Comparison of ENCODE assay signal across 13 cellular contexts in the genomic region with DNA sequence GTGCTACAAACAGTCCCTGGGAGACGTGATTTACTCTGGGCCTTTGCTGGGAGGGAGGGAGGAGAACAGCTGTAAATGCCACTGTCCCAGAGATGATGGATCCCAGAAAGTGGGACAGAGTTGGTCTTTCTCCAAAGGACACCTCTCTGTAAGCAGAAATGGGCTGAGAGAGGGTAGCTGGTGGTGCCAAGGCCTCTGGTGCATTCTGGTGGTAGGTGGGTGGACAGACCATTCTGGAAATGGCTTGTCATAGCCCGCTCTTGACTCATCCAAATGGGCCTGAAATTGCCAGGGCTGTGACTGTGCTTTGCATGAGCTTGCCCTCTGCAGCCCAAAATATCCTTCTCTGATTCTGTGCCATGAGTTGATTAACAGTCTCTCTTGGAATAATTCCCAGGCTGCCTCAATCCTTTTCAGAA. TPM values are rescaled to one million over a fixed set of nuclear protein-coding genes. Genes with fewer than 3 reads are reported as not detected.
A peak's percentile ranks its signal among the peaks of the same experiment; 100 is the strongest.
DNase-seq lines count a peak whose midpoint lies in the region; ATAC-seq and TF ChIP-seq lines count a peak whose summit lies in the region.
"Had no signal": no experiment of that assay in that cellular context is flagged by ENCODE, and none has a peak within 500 bp of the region (broad histone marks: within the 10 kb centered on the region; RNA-seq: fewer than 3 reads in every experiment).

No MANE protein-coding gene starts in this region.

- BruUV-seq in IMR-90 (replicated peaks; lab: Mats Ljungman, UMichigan) = no TSS peak

- no peak overlapping the region for H3K56ac ChIP-seq in IMR-90 (ENCODE audit: extremely low read depth, insufficient read depth, low read length)

- TF ChIP-seq CTCF in IMR-90 (conservative IDR thresholded peaks at IDR 0.05; ENCODE audit: low read depth, low read length) (no peak), left lung (IDR thresholded peaks at IDR 0.05) (no peak), type B pancreatic cell (conservative IDR thresholded peaks at IDR 0.05) (no peak)

- no peaks in the 10 kb centered on the region for H3K36me3 Mint-ChIP-seq in type B pancreatic cell

- peaks cover 6% of the 10 kb centered on the region for H3K9me3 Mint-ChIP-seq in type B pancreatic cell

- WGBS in IMR-90 (ENCODE audit: extremely low coverage in 2 of 2, insufficient read length in 1 of 2), 2 experiments = 40% methylated on average over 1 of the region's 2 CpGs; no CpG with 5 or more reads in 1 of the 2 experiments
- 0 to 9% methylated on average over 2 of the region's 2 CpGs for WGBS in aorta, 2 donors

- H3K4me2 ChIP-seq in IMR-90 (ENCODE audit: low read depth, low read length) = no peak overlapping the region

- no peak overlapping the region for H3K4ac ChIP-seq in IMR-90 (ENCODE audit: low read depth, low read length)

- H4K8ac ChIP-seq in IMR-90 (ENCODE audit: low read depth in 2 of 2, low read length in 2 of 2) = no peak overlapping the region

- no peak overlapping the region for H3K9ac ChIP-seq in IMR-90 (ENCODE audit: low read depth, low read length)

- no peak overlapping the region for H3K14ac ChIP-seq in IMR-90 (replicated peaks; ENCODE audit: low read depth, low read length)

- no peak for TF ChIP-seq RAD21 in IMR-90 (IDR thresholded peaks at IDR 0.05; ENCODE audit: low read length)

- H3K4me3 Mint-ChIP-seq in type B pancreatic cell = no peak overlapping the region

- no peak overlapping the region for H2BK20ac ChIP-seq in IMR-90 (ENCODE audit: low read depth, low read length)

- no peak overlapping the region for H4K91ac ChIP-seq in IMR-90 (ENCODE audit: insufficient read depth, low read depth, low read length)

- H3K27me3 Mint-ChIP-seq in type B pancreatic cell = no peaks in the 10 kb centered on the region

- H2AK9ac ChIP-seq in IMR-90 (replicated peaks; ENCODE audit: low read depth, low read length, poor library complexity) = no peak overlapping the region

- H2AFZ ChIP-seq in IMR-90 (replicated peaks; ENCODE audit: low read length, poor library complexity) = no peak overlapping the region

- no peaks in the 10 kb centered on the region for H4K20me1 ChIP-seq in IMR-90 (ENCODE audit: insufficient read depth, low read length)

- H3K27ac ChIP-seq in IMR-90 (ENCODE audit: insufficient read depth, low read length) = no peak overlapping the region
- H3K27ac ChIP-seq in epithelial cell of prostate = peak overlapping the region; percentile 79
- H3K27ac ChIP-seq in left lung = no peak overlapping the region
- peak overlapping the region; percentile 94 to 96 for H3K27ac ChIP-seq in aorta (ENCODE audit: low read depth in 1 of 2, low read length in 2 of 2)
- H3K27ac ChIP-seq: SJCRH30, suprapubic skin had no signal

- H3K4me3 ChIP-seq in IMR-90 (ENCODE audit: insufficient read depth, low read depth, low read length) = no peak overlapping the region
- no peak overlapping the region for H3K4me3 ChIP-seq in left lung
- no peak overlapping the region for H3K4me3 ChIP-seq in aorta (ENCODE audit: low read length in 2 of 2)
- H3K4me3 ChIP-seq: lung, SJCRH30, suprapubic skin had no signal

- H3K4me1 ChIP-seq in IMR-90 (ENCODE audit: control insufficient read depth, insufficient read depth, low read length) (no peaks in the 10 kb centered on the region; the same call in 1 of the 2 replicates), left lung (no peaks in the 10 kb centered on the region), aorta (ENCODE audit: control insufficient read depth in 1 of 2, insufficient read depth in 2 of 2, low read length in 2 of 2) (peaks cover 0 to 1% of the 10 kb centered on the region in 2 donors)
- H3K4me1 ChIP-seq: SJCRH30 had no signal

- DNase-seq in IMR-90 = peak; percentile 40
- DNase-seq in epithelial cell of prostate (ENCODE audit: low read depth, low spot score) = peak; percentile 67
- no peak for DNase-seq in left lung
- DNase-seq in aorta = peak in 1 of 2 donors; percentile 81
- no peak for DNase-seq in type B pancreatic cell (ENCODE audit: extremely low spot score, unreplicated experiment)
- DNase-seq: NCI-H1417 treated with DMSO at 0.1 percent for 48 hours, NCI-H748 treated with DMSO at 0.1 percent for 48 hours, SJCRH30 had no signal

- ATAC-seq in IMR-90 (ENCODE audit: low read depth) (peak; percentile 35; the same call in 1 of the 2 replicates), left lung (peak; percentile 29), aorta (ENCODE audit: low FRiP score) (peak; percentile 83), HG03460 (IDR thresholded peaks at IDR 0.05; ENCODE audit: unreplicated experiment) (no peak), HG02884 (IDR thresholded peaks at IDR 0.05; ENCODE audit: unreplicated experiment) (no peak)

- H3K36me3 ChIP-seq in IMR-90 (ENCODE audit: control insufficient read depth, insufficient read depth, low read length) (no peaks in the 10 kb centered on the region), left lung (no peaks in the 10 kb centered on the region), aorta (ENCODE audit: control insufficient read depth in 1 of 2, insufficient read depth in 2 of 2, low read length in 1 of 2) (no peaks in the 10 kb centered on the region)
- H3K36me3 ChIP-seq: SJCRH30, suprapubic skin had no signal

- TF ChIP-seq POLR2A in IMR-90 (IDR thresholded peaks at IDR 0.05; ENCODE audit: low read depth, low read length) = no peak

- no peak overlapping the region for H4K5ac ChIP-seq in IMR-90 (ENCODE audit: low read depth, low read length)

- in situ Hi-C loops in IMR-90 (cut with MboI; ENCODE audit: low sequenced_read_pairs) = no loop called here

- no peak overlapping the region for H3K18ac ChIP-seq in IMR-90 (ENCODE audit: low read depth, low read length)

- CTCF ChIA-PET in IMR-90 (lab: Yijun Ruan, JAX) = no interaction called here

- no peaks in the 10 kb centered on the region for H3K9me1 ChIP-seq in IMR-90 (ENCODE audit: insufficient read depth, low read length)

- H3K4me1 Mint-ChIP-seq in type B pancreatic cell (ENCODE audit: unreplicated experiment) = no peaks in the 10 kb centered on the region

- H3K79me1 ChIP-seq in IMR-90 (ENCODE audit: low read depth in 1 of 2, low read length in 2 of 2) = no peaks in the 10 kb centered on the region

- H2BK15ac ChIP-seq in IMR-90 (ENCODE audit: low read depth, low read length) = no peak overlapping the region

- intact Hi-C loops in IMR-90 (cut with micrococcal nuclease) = no loop called here
- intact Hi-C loops in left lung (cut with DNase I) = no loop called here
- intact Hi-C loops in aorta (cut with DNase I) = loop anchor here in 1 of 2 donors (5.0 kb wide), 1 partner anchor 287 kb away; a partner anchor contains a TSS

- H3K9me3 ChIP-seq in IMR-90 (ENCODE audit: control insufficient read depth, insufficient read depth, low read length) (peaks cover 2% of the 10 kb centered on the region; the same call in 1 of the 2 replicates), left lung (peaks cover 0 to 4% of the 10 kb centered on the region in 2 donors), aorta (ENCODE audit: control insufficient read depth, low read length) (no peaks in the 10 kb centered on the region)
- H3K9me3 ChIP-seq: SJCRH30, suprapubic skin had no signal

- H3K27me3 ChIP-seq in IMR-90 (ENCODE audit: control insufficient read depth, insufficient read depth, low read length) (peaks cover 11% of the 10 kb centered on the region), left lung (no peaks in the 10 kb centered on the region), aorta (ENCODE audit: control insufficient read depth in 1 of 2, insufficient read depth in 2 of 2, low read length in 1 of 2) (no peaks in the 10 kb centered on the region)
- H3K27me3 ChIP-seq: SJCRH30, suprapubic skin had no signal

- no peak overlapping the region for H3K27ac Mint-ChIP-seq in type B pancreatic cell

- H2BK120ac ChIP-seq in IMR-90 (ENCODE audit: low read depth, low read length) = no peak overlapping the region

- no peak overlapping the region for H2BK5ac ChIP-seq in IMR-90 (ENCODE audit: low read depth, low read length, poor library complexity, severe bottlenecking)

- POLR2A ChIA-PET in IMR-90 (lab: Charles Lee; ENCODE audit: unreplicated experiment) = interaction anchor here (0.5 kb wide), 1 partner anchor 42 kb away, joined by 3 read pairs; no protein-coding TSS in a partner anchor

- H2AK5ac ChIP-seq in IMR-90 (ENCODE audit: low read depth, low read length) = no peak overlapping the region

- no peak overlapping the region for H3K23ac ChIP-seq in IMR-90 (ENCODE audit: low read depth, low read length)

- dilution Hi-C loops in IMR-90 (cut with HindIII; ENCODE audit: low sequenced_read_pairs, unreplicated experiment) = no loop called here

TF ChIP-seq in IMR-90, 13 proteins besides CTCF, POLR2A, EP300 and RAD21 (continues in another document):
- TF ChIP-seq FOS (IDR thresholded peaks at IDR 0.05; ENCODE audit: low read depth, low read length) (no peak), NFE2L2 (IDR thresholded peaks at IDR 0.05; ENCODE audit: low read depth, low read length) (no peak), MAZ (IDR thresholded peaks at IDR 0.05; ENCODE audit: borderline replicate concordance, low read depth, low read length) (no peak), BHLHE40 (IDR thresholded peaks at IDR 0.05; ENCODE audit: low read depth, low read length) (no peak), RFX5 (IDR thresholded peaks at IDR 0.05; ENCODE audit: low read depth, low read length) (no peak), CEBPB (IDR thresholded peaks at IDR 0.05; ENCODE audit: low read depth, low read length) (no peak)
- TF ChIP-seq, protein P1, sequence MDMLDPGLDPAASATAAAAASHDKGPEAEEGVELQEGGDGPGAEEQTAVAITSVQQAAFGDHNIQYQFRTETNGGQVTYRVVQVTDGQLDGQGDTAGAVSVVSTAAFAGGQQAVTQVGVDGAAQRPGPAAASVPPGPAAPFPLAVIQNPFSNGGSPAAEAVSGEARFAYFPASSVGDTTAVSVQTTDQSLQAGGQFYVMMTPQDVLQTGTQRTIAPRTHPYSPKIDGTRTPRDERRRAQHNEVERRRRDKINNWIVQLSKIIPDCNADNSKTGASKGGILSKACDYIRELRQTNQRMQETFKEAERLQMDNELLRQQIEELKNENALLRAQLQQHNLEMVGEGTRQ (IDR thresholded peaks at IDR 0.05; ENCODE audit: low read depth, low read length) = no peak
- TF ChIP-seq, protein P2, sequence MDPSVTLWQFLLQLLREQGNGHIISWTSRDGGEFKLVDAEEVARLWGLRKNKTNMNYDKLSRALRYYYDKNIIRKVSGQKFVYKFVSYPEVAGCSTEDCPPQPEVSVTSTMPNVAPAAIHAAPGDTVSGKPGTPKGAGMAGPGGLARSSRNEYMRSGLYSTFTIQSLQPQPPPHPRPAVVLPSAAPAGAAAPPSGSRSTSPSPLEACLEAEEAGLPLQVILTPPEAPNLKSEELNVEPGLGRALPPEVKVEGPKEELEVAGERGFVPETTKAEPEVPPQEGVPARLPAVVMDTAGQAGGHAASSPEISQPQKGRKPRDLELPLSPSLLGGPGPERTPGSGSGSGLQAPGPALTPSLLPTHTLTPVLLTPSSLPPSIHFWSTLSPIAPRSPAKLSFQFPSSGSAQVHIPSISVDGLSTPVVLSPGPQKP (IDR thresholded peaks at IDR 0.05; ENCODE audit: borderline replicate concordance, low read depth, low read length) = no peak

RNA-seq across cellular contexts. Expression of a gene that starts 36.1 kb away (rescaled TPM):
- total RNA-seq in IMR-90 (2012; rRNA removed) = not detected in 2 replicates
- polyA plus RNA-seq in IMR-90 (2012; rRNA removed) = not detected in 2 replicates
- not detected in 2 replicates for polyA plus RNA-seq in IMR-90 (2012; cell fraction: cytosol; rRNA removed)
- polyA plus RNA-seq in IMR-90 (2012; cell fraction: nucleus; rRNA removed; ENCODE audit: low replicate concordance) = not detected in 2 replicates
- not detected for total RNA-seq in left lung
- not detected for total RNA-seq in aorta
- polyA plus RNA-seq in aorta = not detected
- not detected in 2 replicates for total RNA-seq in type B pancreatic cell (ENCODE audit: low replicate concordance)
- total RNA-seq: lung, pulmonary artery endothelial cell, SJCRH30, suprapubic skin had no signal
- polyA plus RNA-seq: lung had no signal

Comparison
In these comparisons a context has a peak if more than half of its experiments do, and no peak if none do; other contexts are left out.
1. ATAC-seq: peak in IMR-90 (single experiment), left lung (single experiment) and aorta (single experiment); none in HG03460 (single experiment) and HG02884 (single experiment).
2. DNase-seq: peak in IMR-90 (single experiment) and epithelial cell of prostate (single experiment); none in left lung (0 of 2) and type B pancreatic cell (single experiment).
3. H3K27ac ChIP-seq: peak in epithelial cell of prostate (single experiment) and aorta (2 of 2); none in IMR-90 (single experiment) and left lung (0 of 2).